8 cellular contexts compared by ENCODE assay signal in the genomic region with DNA sequence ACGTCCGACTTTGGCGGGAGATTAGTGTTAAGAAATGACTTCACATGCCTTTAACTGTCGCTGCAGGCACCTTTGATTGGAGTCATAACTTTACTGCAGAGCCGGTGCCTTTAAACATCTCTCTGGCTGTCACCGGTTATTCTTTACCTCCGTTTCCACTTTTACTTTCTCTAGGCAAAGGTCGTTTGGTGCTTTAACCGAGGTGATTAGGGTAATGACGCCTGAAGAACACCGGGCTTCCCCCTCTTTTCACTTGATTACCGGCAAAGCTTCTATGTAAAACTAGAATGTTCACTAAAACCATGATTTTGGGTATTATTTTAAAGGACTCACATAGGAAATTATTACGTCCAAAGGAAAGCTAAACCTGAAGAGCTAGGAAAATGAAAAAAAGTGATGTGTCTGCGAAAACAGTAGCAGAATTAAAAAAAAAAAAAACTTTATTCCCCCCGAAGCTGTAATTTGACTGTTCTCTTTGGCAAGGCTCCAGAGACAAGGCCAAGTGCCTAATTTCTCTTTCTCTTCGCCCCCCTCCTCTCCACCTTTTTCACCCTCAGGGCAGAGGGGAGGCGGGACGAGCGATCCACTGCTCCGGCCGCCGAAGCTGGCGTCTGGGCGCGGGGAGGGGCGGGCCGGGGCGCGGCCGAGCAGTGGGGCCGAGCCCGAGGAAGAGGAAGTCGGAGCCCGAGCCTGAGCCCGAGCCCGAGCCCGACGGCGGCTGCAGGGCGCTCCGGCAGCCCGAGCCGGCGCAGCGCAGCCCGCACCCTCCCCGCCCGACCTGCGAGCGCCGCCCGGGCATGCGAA. TPM values are rescaled to one million over a fixed set of nuclear protein-coding genes. Genes with fewer than 3 reads are reported as not detected.
DNase-seq lines count a peak whose midpoint lies in the region; ATAC-seq and TF ChIP-seq lines count a peak whose summit lies in the region.

A gene (plus strand): TSS at position 687 of the 804 bp plus-strand sequence. CDS start 133,797 bp downstream, outside the sequence.

- WGBS in thymus = 5% methylated on average over 53 of the region's 53 CpGs

- H3K9me3 ChIP-seq in PC-9 (ENCODE audit: insufficient read depth, low read depth) (no peaks in the 10 kb centered on the region), neural cell (ENCODE audit: low read length) (no peaks in the 10 kb centered on the region), thymus (ENCODE audit: control insufficient read depth) (no peaks in the 10 kb centered on the region)

- POLR2A ChIA-PET in PC-9 (lab: Charles Lee; ENCODE audit: unreplicated experiment) = interaction anchor here (0.5 kb wide), 1 partner anchor 108 kb away, joined by 3 read pairs; no protein-coding TSS in a partner anchor

- H3F3A ChIP-seq in PC-9 (ENCODE audit: insufficient read depth, low read depth) = peaks cover 13% of the 10 kb centered on the region; the same call in 1 of the 2 replicates
- H3F3A ChIP-seq in neural cell (ENCODE audit: insufficient read depth, low read length, poor library complexity, severe bottlenecking) = no peaks in the 10 kb centered on the region

- no peaks in the 10 kb centered on the region for H3K36me3 ChIP-seq in PC-9 (ENCODE audit: low read depth)
- no peaks in the 10 kb centered on the region for H3K36me3 ChIP-seq in neural cell (ENCODE audit: insufficient read depth, low read length)
- H3K36me3 ChIP-seq in thymus (ENCODE audit: control insufficient read depth, insufficient read depth) = no peaks in the 10 kb centered on the region

- no peak for TF ChIP-seq RAD21 in neural cell (conservative IDR thresholded peaks at IDR 0.05)

- H3K27ac ChIP-seq in PC-9 (peak within 1 kb of the TSS; percentile 51; the same call in 1 of the 2 replicates), foreskin keratinocyte (peak within 1 kb of the TSS; percentile 16), neural cell (ENCODE audit: low read length) (peak within 1 kb of the TSS; percentile 93), thymus (ENCODE audit: low read depth) (peak within 1 kb of the TSS; percentile 94)

- no TSS peak for BruUV-seq in PC-9 (replicated peaks; lab: Mats Ljungman, UMichigan)

- H3K79me2 ChIP-seq in PC-9 (ENCODE audit: low read depth) (peaks cover 24% of the 10 kb centered on the region), neural cell (replicated peaks; ENCODE audit: insufficient read depth, low read length) (peaks cover 28% of the 10 kb centered on the region)

- H3K4me1 ChIP-seq in PC-9 (replicated peaks; ENCODE audit: insufficient read depth) = peaks cover 8% of the 10 kb centered on the region
- H3K4me1 ChIP-seq in foreskin keratinocyte = no peaks in the 10 kb centered on the region
- H3K4me1 ChIP-seq in thymus (ENCODE audit: control insufficient read depth, insufficient read depth, low read length) = peaks cover 25% of the 10 kb centered on the region

- no peak for TF ChIP-seq EP300 in neural cell (conservative IDR thresholded peaks at IDR 0.05; ENCODE audit: poor library complexity, severe bottlenecking)

- no peak for TF ChIP-seq CTCF in AG10803 (conservative IDR thresholded peaks at IDR 0.05; ENCODE audit: low read length)
- no peak for TF ChIP-seq CTCF in PC-9 (conservative IDR thresholded peaks at IDR 0.05)
- no peak for TF ChIP-seq CTCF in foreskin keratinocyte (conservative IDR thresholded peaks at IDR 0.05)
- no peak for TF ChIP-seq CTCF in neural cell (IDR thresholded peaks at IDR 0.05; ENCODE audit: poor library complexity, severe bottlenecking)

- H3K4me3 ChIP-seq in AG10803 (ENCODE audit: low read length) = peak within 1 kb of the TSS; percentile 57
- peak within 1 kb of the TSS; percentile 95 for H3K4me3 ChIP-seq in PC-9
- H3K4me3 ChIP-seq in neural cell (ENCODE audit: low read length) = peak within 1 kb of the TSS; percentile 98
- peak within 1 kb of the TSS; percentile 87 for H3K4me3 ChIP-seq in thymus (ENCODE audit: low read length)

- peak within 1 kb of the TSS; percentile 78 for H3K4me2 ChIP-seq in PC-9
- H3K4me2 ChIP-seq in neural cell (ENCODE audit: low read length) = peak within 1 kb of the TSS; percentile 64

- CTCF ChIA-PET in PC-9 (lab: Charles Lee) = interaction anchor here (2.3 kb wide), 1 partner anchor 181 kb away, joined by 9 read pairs; no protein-coding TSS in a partner anchor

- intact Hi-C loops in PC-9 (cut with micrococcal nuclease; ENCODE audit: unreplicated experiment) = loop anchor here (1.0 to 10.0 kb wide), 2 partner anchors 105 to 181 kb away; no protein-coding TSS in a partner anchor

- peak; percentile 60 for ATAC-seq in GM19025 (IDR thresholded peaks at IDR 0.05; ENCODE audit: low read depth, unreplicated experiment)
- peak; percentile 80 for ATAC-seq in HG03139 (IDR thresholded peaks at IDR 0.05; ENCODE audit: unreplicated experiment)
- ATAC-seq in foreskin keratinocyte = peak; percentile 86

- H4K20me1 ChIP-seq in PC-9 (ENCODE audit: insufficient read depth) = no peaks in the 10 kb centered on the region
- no peaks in the 10 kb centered on the region for H4K20me1 ChIP-seq in neural cell (ENCODE audit: insufficient read depth)

- DNase-seq in AG10803 (ENCODE audit: low read depth) (peak; percentile 40), PC-9 (peak; percentile 48 to 65), foreskin keratinocyte (peak in 1 of 2 donors; percentile 50)
- DNase-seq in activated effector memory CD4-positive, alpha-beta T cell treated with anti-CD3 and anti-CD28 coated beads, Interleukin-2, amount 50 U/mL, for 16 hours = peak; percentile 80

- H3K9me2 ChIP-seq in PC-9 (ENCODE audit: insufficient read depth) (no peaks in the 10 kb centered on the region), neural cell (ENCODE audit: insufficient read depth, low read length) (no peaks in the 10 kb centered on the region)

- H3K9ac ChIP-seq in neural cell (ENCODE audit: low read length) = peak within 1 kb of the TSS; percentile 92

- peak within 1 kb of the TSS; percentile 95 for H2AFZ ChIP-seq in PC-9
- H2AFZ ChIP-seq in neural cell (ENCODE audit: low read depth, low read length) = peak within 1 kb of the TSS; percentile 97

- H3K27me3 ChIP-seq in PC-9 (ENCODE audit: insufficient read depth, low read depth) (no peaks in the 10 kb centered on the region), foreskin keratinocyte (peaks cover 55% of the 10 kb centered on the region), neural cell (ENCODE audit: insufficient read depth, low read depth, low read length) (no peaks in the 10 kb centered on the region), thymus (ENCODE audit: control insufficient read depth, insufficient read depth) (no peaks in the 10 kb centered on the region)

TF ChIP-seq in neural cell, 6 proteins besides CTCF, POLR2A, EP300 and RAD21:
- no peak for TF ChIP-seq MXI1 (conservative IDR thresholded peaks at IDR 0.05; ENCODE audit: poor library complexity, severe bottlenecking)
- peak; percentile 39 for TF ChIP-seq POLR2AphosphoS5 (IDR thresholded peaks at IDR 0.05)

RNA-seq across cellular contexts. Expression of the gene that starts here (rescaled TPM):
- total RNA-seq in PC-9 (2021) (8.9 and 9.9 TPM in 2 replicates), foreskin keratinocyte (2.5 and 4.1 TPM in 2 replicates)
- polyA plus RNA-seq in foreskin keratinocyte (0.60 and 0.64 TPM in 2 replicates), neural cell (2.2 and 2.6 TPM in 2 replicates), thymus (10.0 TPM)
- polyA minus RNA-seq in neural cell = 8.0 and 14.7 TPM in 2 replicates

Comparison
In these comparisons a context has a peak if more than half of its experiments do, and no peak if none do; other contexts are left out.
1. H3K27ac ChIP-seq: peak in every context shown above with its lines; median percentile 94 in thymus; 93 in neural cell; 51 in PC-9; 16 in foreskin keratinocyte.